ENCODE assay signal across 24 cellular contexts in the genomic region with DNA sequence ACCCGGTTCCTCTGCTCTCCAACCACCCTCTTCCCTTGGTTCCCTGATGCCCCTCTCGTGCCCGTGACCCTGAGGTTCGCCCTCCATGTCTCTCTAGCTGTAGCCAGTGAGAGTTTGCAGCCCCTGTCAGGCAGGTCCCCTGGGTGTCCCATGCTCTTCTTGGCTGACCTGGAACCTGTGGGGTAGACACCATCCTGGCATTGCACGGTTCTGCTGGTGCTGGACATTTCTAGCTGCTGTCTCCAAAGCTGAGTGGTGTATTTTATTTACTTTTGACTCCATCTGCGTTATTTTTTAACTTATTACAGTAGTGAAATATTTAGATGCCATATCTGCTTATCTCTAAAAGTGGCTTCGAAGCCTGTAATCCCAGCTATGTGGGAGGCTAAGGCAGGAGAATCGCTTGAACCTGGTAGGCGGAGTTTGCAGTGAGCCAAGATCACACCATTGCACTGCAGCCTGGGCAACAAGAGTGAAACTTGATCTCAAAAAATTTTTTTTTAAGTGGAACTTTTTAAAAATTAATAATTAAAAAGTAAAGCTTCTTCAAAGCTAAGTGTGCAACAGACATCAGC.
"Had no signal": no experiment of that assay in that cellular context is flagged by ENCODE, and none has a peak within 500 bp of the region (broad histone marks: within the 10 kb centered on the region; RNA-seq: fewer than 3 reads in every experiment).

No MANE protein-coding gene starts in this region.

- H3K27me3 Mint-ChIP-seq: activated B cell treated with CpG ODN at 0.5 μM for 24 hours; activated naive CD4-positive, alpha-beta T cell treated with anti-CD3 and anti-CD28 coated beads, Interleukin-2, amount 50 U/mL, for 24 hours had no signal

- ATAC-seq: activated CD8-positive, alpha-beta T cell treated with anti-CD3 and anti-CD28 coated beads, Interleukin-2, amount 10 ng/mL, durations not matched to agents 7 days and 5 days; gastroesophageal sphincter; left ventricle myocardium superior; stimulated activated naive CD8-positive, alpha-beta T cell treated with anti-CD3 and anti-CD28 coated beads, Interleukin-15, Interleukin-2, amounts not matched to agents 100 U/mL and 50 U/mL, for 24 hours had no signal

- H3K27ac Mint-ChIP-seq: activated B cell treated with CpG ODN at 0.5 μM for 24 hours; activated CD8-positive, alpha-beta T cell treated with anti-CD3 and anti-CD28 coated beads, Interleukin-2, amount 10 ng/mL, durations not matched to agents 7 days and 5 days; activated naive CD4-positive, alpha-beta T cell treated with anti-CD3 and anti-CD28 coated beads, Interleukin-2, amount 50 U/mL, for 24 hours; T-helper 2 cell treated with Interferon-gamma antibody and Interleukin-4, amounts not matched to agents 5 μg/mL and 100 μg/mL, for 36 hours had no signal

- H3K4me3 Mint-ChIP-seq: activated B cell treated with CpG ODN at 0.5 μM for 24 hours; activated CD8-positive, alpha-beta T cell treated with anti-CD3 and anti-CD28 coated beads, Interleukin-2, amount 10 ng/mL, durations not matched to agents 7 days and 5 days; activated naive CD4-positive, alpha-beta T cell treated with anti-CD3 and anti-CD28 coated beads, Interleukin-2, amount 50 U/mL, for 24 hours; T-helper 2 cell treated with Interferon-gamma antibody and Interleukin-4, amounts not matched to agents 5 μg/mL and 100 μg/mL, for 36 hours had no signal

- H3K4me1 ChIP-seq: uterus had no signal

- H3K27ac ChIP-seq: esophagus muscularis mucosa, gastroesophageal sphincter, neutrophil, uterus had no signal

- FAIRE-seq: astrocyte, endothelial cell of umbilical vein, TTC549 had no signal

- DNase-seq: activated B cell treated with CpG ODN at 0.5 μM for 24 hours; activated CD4-positive, alpha-beta T cell treated with anti-CD3 and anti-CD28 coated beads for 48 hours; activated CD8-positive, alpha-beta memory T cell treated with anti-CD3 and anti-CD28 coated beads, Interleukin-2, amount 50 U/mL, for 48 hours; activated CD8-positive, alpha-beta T cell treated with anti-CD3 and anti-CD28 coated beads, Interleukin-2, amount 10 ng/mL, durations not matched to agents 7 days and 5 days; activated effector memory CD4-positive, alpha-beta T cell treated with Interleukin-2 at 50 U/mL for 16 hours; activated T-cell treated with anti-CD3 and anti-CD28 coated beads, Interleukin-2, amount 50 U/mL, for 48 hours; dermis blood vessel endothelial cell; effector memory CD4-positive, alpha-beta T cell; heart right ventricle; kidney glomerular epithelial cell; left ventricle myocardium superior; stimulated activated CD4-positive, alpha-beta T cell treated with anti-CD3 and anti-CD28 coated beads, Interleukin-12 subunit alpha, Interleukin-12 subunit beta, amount 100 ng/mL, for 4 hours; stimulated activated CD4-positive, alpha-beta T cell treated with anti-CD3 and anti-CD28 coated beads, Interleukin-1b, Interleukin-23, amount 100 ng/mL, for 48 hours; stimulated activated naive CD8-positive, alpha-beta T cell treated with anti-CD3 and anti-CD28 coated beads, Interleukin-15, Interleukin-2, amounts not matched to agents 100 U/mL and 50 U/mL, for 24 hours; uterus had no signal

- H3K9me3 ChIP-seq: esophagus muscularis mucosa, gastroesophageal sphincter, neutrophil, tibial nerve, uterus had no signal

- H3K4me3 ChIP-seq: esophagus muscularis mucosa, gastroesophageal sphincter, heart right ventricle, tibial nerve, uterus had no signal

- H3K36me3 ChIP-seq: neutrophil, uterus had no signal

- H3K9me3 Mint-ChIP-seq: activated B cell treated with CpG ODN at 0.5 μM for 24 hours; activated naive CD4-positive, alpha-beta T cell treated with anti-CD3 and anti-CD28 coated beads, Interleukin-2, amount 50 U/mL, for 24 hours; T-helper 2 cell treated with Interferon-gamma antibody and Interleukin-4, amounts not matched to agents 5 μg/mL and 100 μg/mL, for 36 hours had no signal

- H3K27me3 ChIP-seq: esophagus muscularis mucosa, gastroesophageal sphincter, heart right ventricle, neutrophil, tibial nerve, uterus had no signal
